28 cellular contexts compared by ENCODE assay signal in genomic region chr3:29410200-29410599, GRCh38.
DNase-seq lines count a peak whose midpoint lies in the region; ATAC-seq, FAIRE-seq and TF ChIP-seq lines count a peak whose summit lies in the region.
"Had no signal": no experiment of that assay in that cellular context is flagged by ENCODE, and none has a peak within 500 bp of the region (broad histone marks: within the 10 kb centered on the region; RNA-seq: fewer than 3 reads in every experiment).

No MANE protein-coding gene starts in this region.

- H3K9me1 ChIP-seq in keratinocyte (ENCODE audit: control insufficient read depth, extremely low read depth, insufficient read depth, low read length) = no peaks in the 10 kb centered on the region

- POLR2A ChIA-PET in OCI-LY7 (lab: Charles Lee) = interaction anchor here (0.7 to 0.8 kb wide), 4 partner anchors 13 to 778 kb away, joined by 3 read pairs; no protein-coding TSS in a partner anchor

- dilution Hi-C loops in keratinocyte (cut with MboI; ENCODE audit: extremely low pct_ligation_motif_present, low sequenced_read_pairs) = no loop called here

- peaks cover 83% of the 10 kb centered on the region for H3K4me1 ChIP-seq in OCI-LY7 (ENCODE audit: insufficient read depth, low read length, poor library complexity, severe bottlenecking)
- peaks cover 5% of the 10 kb centered on the region for H3K4me1 ChIP-seq in keratinocyte (ENCODE audit: control insufficient read depth, extremely low read depth, insufficient read depth, low read length)
- H3K4me1 ChIP-seq: transverse colon had no signal

- ATAC-seq in HG02798 (IDR thresholded peaks at IDR 0.05; ENCODE audit: poor library complexity, unreplicated experiment) = peak; percentile 43
- ATAC-seq: activated CD8-positive, alpha-beta T cell treated with anti-CD3 and anti-CD28 coated beads, Interleukin-2, amount 10 ng/mL, durations not matched to agents 7 days and 5 days; activated T-cell treated with anti-CD3 and anti-CD28 coated beads, Interleukin-2, amount 50 U/mL, for 4 hours; SK-N-SH treated with all-trans-retinoic acid at 6 μM for 48 hours had no signal

- peak; percentile 72 for DNase-seq in DMS 273 (lab: John Stamatoyannopoulos, UW; ENCODE audit: unreplicated experiment)
- no peak for DNase-seq in DMS 273 treated with DMSO at 0.1 percent for 48 hours (lab: John Stamatoyannopoulos, UW)
- DNase-seq in OCI-LY7 (ENCODE audit: low spot score) = peak; percentile 82
- DNase-seq in keratinocyte (ENCODE audit: low read depth, low spot score) = no peak
- no peak for DNase-seq in activated CD4-positive, alpha-beta T cell treated with anti-CD3 and anti-CD28 coated beads for 1 hour
- DNase-seq in NCI-H128 (lab: John Stamatoyannopoulos, UW; ENCODE audit: unreplicated experiment) = no peak
- DNase-seq in NK-92 (lab: John Stamatoyannopoulos, UW; ENCODE audit: unreplicated experiment) = no peak
- DNase-seq: activated B cell treated with CpG ODN at 0.5 μM for 24 hours; activated CD8-positive, alpha-beta T cell treated with anti-CD3 and anti-CD28 coated beads, Interleukin-2, amount 10 ng/mL, durations not matched to agents 7 days and 5 days; activated naive CD4-positive, alpha-beta T cell treated with anti-CD3 and anti-CD28 coated beads for 36 hours; activated T-cell treated with anti-CD3 and anti-CD28 coated beads, Interleukin-2, amount 50 U/mL, for 4 hours; amygdala; dermis blood vessel endothelial cell; GM23248; KG1; MV-4-11; NCI-H1930; psoas muscle; stimulated activated naive CD4-positive, alpha-beta T cell treated with Interleukin-2 at 50 U/mL for 16 hours; T-helper 9 cell; transverse colon had no signal

- H3K4me2 ChIP-seq in OCI-LY7 (ENCODE audit: low read length) (peak overlapping the region; percentile 77), keratinocyte (ENCODE audit: control insufficient read depth, extremely low read depth, insufficient read depth, low read depth, low read length) (no peak overlapping the region)
- H3K4me2 ChIP-seq: hepatocyte had no signal

- H3K36me3 ChIP-seq in OCI-LY7 (ENCODE audit: insufficient read depth, low read length) = no peaks in the 10 kb centered on the region
- H3K36me3 ChIP-seq in keratinocyte (ENCODE audit: control insufficient read depth in 2 of 2, extremely low read depth in 1 of 2, insufficient read depth in 2 of 2, low read length in 2 of 2) = no peaks in the 10 kb centered on the region
- H3K36me3 ChIP-seq: transverse colon had no signal

- TF ChIP-seq CTCF in OCI-LY7 (conservative IDR thresholded peaks at IDR 0.05; ENCODE audit: low read length) = no peak
- no peak for TF ChIP-seq CTCF in keratinocyte (optimal IDR thresholded peaks at IDR 0.05 in 1 of 3, IDR thresholded peaks at IDR 0.05 in 1 of 3, conservative IDR thresholded peaks at IDR 0.05 in 1 of 3; ENCODE audit: extremely low read depth in 1 of 3, insufficient read depth in 2 of 3, low read length in 3 of 3)

- intact Hi-C loops in OCI-LY7 (cut with micrococcal nuclease; ENCODE audit: unreplicated experiment) = no loop called here

- H3K9me2 ChIP-seq in OCI-LY7 (ENCODE audit: insufficient read depth, low read length) = no peaks in the 10 kb centered on the region

- peak overlapping the region; percentile 41 for H3K4me3 ChIP-seq in OCI-LY7 (ENCODE audit: low read depth, low read length, poor library complexity, severe bottlenecking)
- H3K4me3 ChIP-seq in keratinocyte (ENCODE audit: control insufficient read depth in 2 of 3, extremely low read depth in 1 of 3, insufficient read depth in 2 of 3, low read depth in 1 of 3, low read length in 3 of 3) = no peak overlapping the region
- H3K4me3 ChIP-seq: GM23248, hepatocyte, psoas muscle, skin epidermis, transverse colon had no signal

- peak; percentile 60 for FAIRE-seq in keratinocyte (lab: Jason Lieb, UNC)
- FAIRE-seq: endothelial cell of umbilical vein, GM19239 had no signal

- no TSS peak for BruUV-seq in OCI-LY7 (replicated peaks; lab: Mats Ljungman, UMichigan)

- no peak overlapping the region for H3K9ac ChIP-seq in keratinocyte (ENCODE audit: control insufficient read depth, extremely low read depth, insufficient read depth, low read length)
- H3K9ac ChIP-seq: GM23248 had no signal

- CTCF ChIA-PET in OCI-LY7 (lab: Charles Lee; ENCODE audit: unreplicated experiment) = interaction anchor here (0.6 kb wide), 1 partner anchor 857 kb away, joined by 3 read pairs; no protein-coding TSS in a partner anchor

- H4K20me1 ChIP-seq in OCI-LY7 (ENCODE audit: insufficient read depth, low read length) (no peaks in the 10 kb centered on the region), keratinocyte (ENCODE audit: control insufficient read depth, extremely low read depth, insufficient read depth, low read length) (no peaks in the 10 kb centered on the region)

- H3K79me2 ChIP-seq in OCI-LY7 (ENCODE audit: insufficient read depth, low read depth, low read length) = no peaks in the 10 kb centered on the region
- H3K79me2 ChIP-seq in keratinocyte (ENCODE audit: control insufficient read depth, insufficient read depth, low read length) = no peaks in the 10 kb centered on the region

- H3K27ac ChIP-seq in OCI-LY7 (ENCODE audit: low read depth, low read length, poor library complexity, severe bottlenecking) (peak overlapping the region; percentile 90), keratinocyte (ENCODE audit: control insufficient read depth, insufficient read depth, low read length) (no peak overlapping the region)
- H3K27ac ChIP-seq: 22Rv1, GM23248, hepatocyte, psoas muscle, skin epidermis, transverse colon had no signal

- H3K9me3 ChIP-seq in OCI-LY7 (ENCODE audit: low read length) (no peaks in the 10 kb centered on the region; the same call in 1 of the 2 replicates), keratinocyte (ENCODE audit: control insufficient read depth, low read depth, low read length) (no peaks in the 10 kb centered on the region)
- H3K9me3 ChIP-seq: psoas muscle, transverse colon had no signal

- H3K27me3 ChIP-seq in keratinocyte (ENCODE audit: control insufficient read depth, extremely low read depth, insufficient read depth, low read length) = no peaks in the 10 kb centered on the region
- H3K27me3 ChIP-seq: hepatocyte, transverse colon had no signal

- peak overlapping the region; percentile 91; the same call in 1 of the 2 replicates for H2AFZ ChIP-seq in OCI-LY7 (ENCODE audit: low read length)
- no peak overlapping the region for H2AFZ ChIP-seq in keratinocyte (ENCODE audit: control insufficient read depth, low read length)
- H2AFZ ChIP-seq: GM23248, hepatocyte had no signal

Comparison
In these comparisons a context has a peak if more than half of its experiments do, and no peak if none do; other contexts are left out.
1. DNase-seq: peak in DMS 273 (single experiment) and OCI-LY7 (single experiment); none in DMS 273 treated with DMSO at 0.1 percent for 48 hours (single experiment), keratinocyte (single experiment), activated CD4-positive, alpha-beta T cell treated with anti-CD3 and anti-CD28 coated beads for 1 hour (single experiment), NCI-H128 (single experiment) and NK-92 (single experiment).